In genomic region chr17:38910325-38910724, GRCh38 we compare ENCODE assay signal across 28 cellular contexts. TPM values are rescaled to one million over a fixed set of nuclear protein-coding genes. Genes with fewer than 3 reads are reported as not detected.
DNase-seq lines count a peak whose midpoint lies in the region; ATAC-seq, FAIRE-seq and TF ChIP-seq lines count a peak whose summit lies in the region.
"Had no signal": no experiment of that assay in that cellular context is flagged by ENCODE, and none has a peak within 500 bp of the region (broad histone marks: within the 10 kb centered on the region; RNA-seq: fewer than 3 reads in every experiment).

No MANE protein-coding gene starts in this region.

- H3K4me1 ChIP-seq in astrocyte (ENCODE audit: insufficient read depth, low read length) (peaks cover 13% of the 10 kb centered on the region), kidney (ENCODE audit: control insufficient read depth in 1 of 2, insufficient read depth in 1 of 2, low read depth in 1 of 2, low read length in 2 of 2) (peaks cover 27% of the 10 kb centered on the region in 2 donors)

- no peak overlapping the region for H3K27ac ChIP-seq in astrocyte (ENCODE audit: low read depth, low read length)
- H3K27ac ChIP-seq in kidney (ENCODE audit: low read depth in 2 of 2, low read length in 2 of 2), result no peak overlapping the region
- H3K27ac ChIP-seq: GM23248, HL-60, SJSA1, thoracic aorta had no signal

- H2AFZ ChIP-seq in astrocyte (ENCODE audit: low read depth, low read length), result no peak overlapping the region
- H2AFZ ChIP-seq: GM23248 had no signal

- FAIRE-seq in astrocyte (lab: Jason Lieb, UNC), result no peak
- FAIRE-seq in kidney (lab: Jason Lieb, UNC), result no peak
- no peak for FAIRE-seq in frontal cortex (lab: Jason Lieb, UNC)

- H3K27me3 Mint-ChIP-seq in activated naive CD8-positive, alpha-beta T cell, result no peaks in the 10 kb centered on the region
- no peaks in the 10 kb centered on the region for H3K27me3 Mint-ChIP-seq in activated naive CD8-positive, alpha-beta T cell treated with anti-CD3 and anti-CD28 coated beads for 36 hours
- no peaks in the 10 kb centered on the region for H3K27me3 Mint-ChIP-seq in astrocyte (ENCODE audit: low read depth, unreplicated experiment)
- no peaks in the 10 kb centered on the region for H3K27me3 Mint-ChIP-seq in stimulated activated naive B cell treated with anti-CD40 and anti-IgM and Interleukin-4, amounts not matched to agents 10 μg/mL and 1 μg/mL and 100 μg/mL, for 72 hours

- TF ChIP-seq CTCF in astrocyte (IDR thresholded peaks at IDR 0.05; ENCODE audit: insufficient read depth, low read depth, low read length) (no peak), kidney (IDR thresholded peaks at IDR 0.05; ENCODE audit: borderline replicate concordance, extremely low read depth, insufficient read depth) (no peak)

- H3K4me2 ChIP-seq in astrocyte (ENCODE audit: low read length), result no peak overlapping the region

- no peak for DNase-seq in activated naive CD8-positive, alpha-beta T cell treated with anti-CD3 and anti-CD28 coated beads for 36 hours
- DNase-seq in astrocyte (ENCODE audit: low read depth), result no peak
- peak; percentile 20 for DNase-seq in kidney
- DNase-seq in stimulated activated naive B cell treated with anti-CD40 and anti-IgM and Interleukin-4, amounts not matched to agents 10 μg/mL and 1 μg/mL and 100 μg/mL, for 72 hours, result no peak
- no peak for DNase-seq in NCI-H2227 (lab: John Stamatoyannopoulos, UW; ENCODE audit: unreplicated experiment)
- DNase-seq in frontal cortex (ENCODE audit: low spot score in 2 of 2), result no peak
- DNase-seq: BE2C; COR-L47; cortex of kidney; DMS79; GF-D8; GM23248; kidney glomerular epithelial cell; NCI-H1694 treated with DMSO at 0.1 percent for 48 hours; NCI-H2171 treated with DMSO at 0.1 percent for 48 hours; NCI-H526 treated with DMSO at 0.1 percent for 48 hours; nucleus accumbens; retina; stimulated activated CD4-positive, alpha-beta T cell treated with anti-CD3 and anti-CD28 coated beads, Interleukin-4, amount 100 ng/mL, for 4 hours; stimulated activated naive CD4-positive, alpha-beta T cell treated with Interleukin-2 at 50 U/mL for 16 hours had no signal

- H3K9me3 Mint-ChIP-seq in activated naive CD8-positive, alpha-beta T cell (ENCODE audit: low read depth), result no peaks in the 10 kb centered on the region
- no peaks in the 10 kb centered on the region for H3K9me3 Mint-ChIP-seq in activated naive CD8-positive, alpha-beta T cell treated with anti-CD3 and anti-CD28 coated beads for 36 hours
- H3K9me3 Mint-ChIP-seq in astrocyte (ENCODE audit: unreplicated experiment), result no peaks in the 10 kb centered on the region
- H3K9me3 Mint-ChIP-seq in stimulated activated naive B cell treated with anti-CD40 and anti-IgM and Interleukin-4, amounts not matched to agents 10 μg/mL and 1 μg/mL and 100 μg/mL, for 72 hours, result no peaks in the 10 kb centered on the region

- H4K20me1 ChIP-seq in astrocyte (ENCODE audit: insufficient read depth, low read length), result peaks cover 95% of the 10 kb centered on the region

- no peaks in the 10 kb centered on the region for H3K36me3 Mint-ChIP-seq in activated naive CD8-positive, alpha-beta T cell
- peaks cover 14% of the 10 kb centered on the region for H3K36me3 Mint-ChIP-seq in activated naive CD8-positive, alpha-beta T cell treated with anti-CD3 and anti-CD28 coated beads for 36 hours
- peaks cover 16% of the 10 kb centered on the region for H3K36me3 Mint-ChIP-seq in astrocyte (ENCODE audit: low read depth, unreplicated experiment)
- peaks cover 29 to 54% of the 10 kb centered on the region in 2 donors for H3K36me3 Mint-ChIP-seq in stimulated activated naive B cell treated with anti-CD40 and anti-IgM and Interleukin-4, amounts not matched to agents 10 μg/mL and 1 μg/mL and 100 μg/mL, for 72 hours

- ATAC-seq in stimulated activated naive B cell treated with anti-CD40 and anti-IgM and Interleukin-4, amounts not matched to agents 10 μg/mL and 1 μg/mL and 100 μg/mL, for 72 hours (replicated peaks), result no peak
- no peak for ATAC-seq in HG03095 (IDR thresholded peaks at IDR 0.05; ENCODE audit: unreplicated experiment)

- intact Hi-C loops in kidney (cut with DNase I), result no loop called here

- peaks cover 22% of the 10 kb centered on the region for H3K4me1 Mint-ChIP-seq in activated naive CD8-positive, alpha-beta T cell (ENCODE audit: low read depth)
- peaks cover 28% of the 10 kb centered on the region for H3K4me1 Mint-ChIP-seq in activated naive CD8-positive, alpha-beta T cell treated with anti-CD3 and anti-CD28 coated beads for 36 hours
- H3K4me1 Mint-ChIP-seq in astrocyte (ENCODE audit: low read depth, unreplicated experiment), result peaks cover 16% of the 10 kb centered on the region
- H3K4me1 Mint-ChIP-seq in stimulated activated naive B cell treated with anti-CD40 and anti-IgM and Interleukin-4, amounts not matched to agents 10 μg/mL and 1 μg/mL and 100 μg/mL, for 72 hours, result peaks cover 27 to 40% of the 10 kb centered on the region in 2 donors

- H3K9me3 ChIP-seq in astrocyte (ENCODE audit: insufficient read depth, low read depth, low read length) (no peaks in the 10 kb centered on the region), kidney (ENCODE audit: control insufficient read depth in 1 of 2, low read length in 2 of 2) (no peaks in the 10 kb centered on the region)
- H3K9me3 ChIP-seq: BE2C, Peyer's patch, SJSA1, thoracic aorta had no signal

- peak overlapping the region; percentile 34 for H3K27ac Mint-ChIP-seq in activated naive CD8-positive, alpha-beta T cell
- no peak overlapping the region for H3K27ac Mint-ChIP-seq in activated naive CD8-positive, alpha-beta T cell treated with anti-CD3 and anti-CD28 coated beads for 36 hours
- peak overlapping the region; percentile 85 for H3K27ac Mint-ChIP-seq in astrocyte (ENCODE audit: unreplicated experiment)
- peak overlapping the region; percentile 9 for H3K27ac Mint-ChIP-seq in stimulated activated naive B cell treated with anti-CD40 and anti-IgM and Interleukin-4, amounts not matched to agents 10 μg/mL and 1 μg/mL and 100 μg/mL, for 72 hours

- H3K79me2 ChIP-seq in astrocyte (ENCODE audit: insufficient read depth, low read length), result peaks cover 83% of the 10 kb centered on the region

- H3K9ac ChIP-seq in astrocyte (ENCODE audit: low read length) (no peak overlapping the region), kidney (ENCODE audit: low read length in 2 of 2) (no peak overlapping the region)
- H3K9ac ChIP-seq: GM23248 had no signal

- H3K4me3 ChIP-seq in astrocyte (ENCODE audit: insufficient read depth, low read depth, low read length) (no peak overlapping the region), kidney (ENCODE audit: low read length in 2 of 2) (no peak overlapping the region)
- H3K4me3 ChIP-seq: GM23248, Peyer's patch, SJSA1, thoracic aorta had no signal

- H3K4me3 Mint-ChIP-seq in activated naive CD8-positive, alpha-beta T cell, result no peak overlapping the region
- no peak overlapping the region for H3K4me3 Mint-ChIP-seq in activated naive CD8-positive, alpha-beta T cell treated with anti-CD3 and anti-CD28 coated beads for 36 hours
- no peak overlapping the region for H3K4me3 Mint-ChIP-seq in astrocyte (ENCODE audit: unreplicated experiment)
- no peak overlapping the region for H3K4me3 Mint-ChIP-seq in stimulated activated naive B cell treated with anti-CD40 and anti-IgM and Interleukin-4, amounts not matched to agents 10 μg/mL and 1 μg/mL and 100 μg/mL, for 72 hours

- no peaks in the 10 kb centered on the region for H3K27me3 ChIP-seq in astrocyte (ENCODE audit: insufficient read depth, low read length)
- H3K27me3 ChIP-seq: BE2C, Peyer's patch, SJSA1 had no signal

- H3K36me3 ChIP-seq in astrocyte (ENCODE audit: insufficient read depth, low read length) (peaks cover 24% of the 10 kb centered on the region), kidney (ENCODE audit: control insufficient read depth in 1 of 2, insufficient read depth in 2 of 2, low read length in 2 of 2) (peaks cover 7 to 8% of the 10 kb centered on the region in 2 donors)
- H3K36me3 ChIP-seq: BE2C had no signal

RNA-seq across cellular contexts. Expression of gene LASP1, which starts 40.5 kb away (rescaled TPM):
- total RNA-seq in activated naive CD8-positive, alpha-beta T cell treated with anti-CD3 and anti-CD28 coated beads for 36 hours, result 100 to 1,000 TPM; 131 TPM
- total RNA-seq in astrocyte (395 and 421 TPM in 2 replicates), kidney (138 TPM), frontal cortex (44.0 TPM)
- 62.5 TPM for polyA plus RNA-seq in kidney (ENCODE audit: insufficient read depth, low read depth, low replicate concordance)

RNA-seq across cellular contexts. Expression of gene RPL23, which starts 56.8 kb away (rescaled TPM):
- total RNA-seq in activated naive CD8-positive, alpha-beta T cell treated with anti-CD3 and anti-CD28 coated beads for 36 hours, result 1,000 to 10,000 TPM; 1,956 to 1,966 TPM
- total RNA-seq in astrocyte, result 954 and 1,087 TPM in 2 replicates
- 1,183 TPM for total RNA-seq in kidney
- polyA plus RNA-seq in kidney (ENCODE audit: insufficient read depth, low read depth, low replicate concordance), result 2,399 TPM
- 1,517 TPM for total RNA-seq in frontal cortex

RNA-seq across cellular contexts. Expression of gene FBXO47, which starts 56.9 kb away (rescaled TPM):
- under 1 TPM in 1 of 2 experiments, not detected in 1; 0.12 TPM for total RNA-seq in activated naive CD8-positive, alpha-beta T cell treated with anti-CD3 and anti-CD28 coated beads for 36 hours
- total RNA-seq in astrocyte (not detected in 2 replicates), kidney (not detected), frontal cortex (not detected)
- polyA plus RNA-seq in kidney (ENCODE audit: insufficient read depth, low read depth, low replicate concordance), result not detected
- total RNA-seq: LHCN-M2; Peyer's patch; SJSA1; T-helper 1 cell treated with Interleukin-12 subunit alpha and Interleukin-12 subunit beta and Interleukin-4 antibody, amounts not matched to agents 30 ng/mL and 1 ng/mL, for 36 hours; thoracic aorta had no signal
- polyA plus RNA-seq: GM23248 had no signal
